ENCODE assay signal across 3 cellular contexts in the genomic region with DNA sequence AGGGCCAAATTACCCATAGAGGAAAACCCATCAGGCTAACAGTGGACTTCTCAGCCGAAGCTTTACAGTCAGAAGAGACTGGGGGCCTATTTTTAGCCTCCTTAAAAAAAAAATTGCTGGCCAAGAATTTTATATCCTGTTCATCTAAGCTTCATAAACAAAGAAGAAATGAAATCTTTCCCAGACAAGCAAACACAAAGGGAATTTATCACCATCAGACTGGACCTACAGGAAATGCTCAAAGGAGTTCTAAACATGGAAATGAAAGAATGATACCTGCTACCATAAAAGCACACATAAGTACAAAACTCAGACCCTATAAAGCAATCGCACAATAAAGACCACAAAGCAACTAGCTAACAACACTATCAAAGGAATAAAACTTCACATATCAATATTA.
TF ChIP-seq lines count a peak whose summit lies in the region.

No MANE protein-coding gene starts in this region.

TF ChIP-seq in HepG2, 621 proteins besides CTCF, POLR2A, EP300 and RAD21:
- TF ChIP-seq ZNF337 (CRISPR knock-in tag; IDR thresholded peaks at IDR 0.05; ENCODE audit: borderline replicate concordance, low read depth) (peak; percentile 99; the same call in 1 of the 2 replicates), ZNF24 (IDR thresholded peaks at IDR 0.05) (peak; percentile 92), ZNF749 (CRISPR knock-in tag; IDR thresholded peaks at IDR 0.05; ENCODE audit: borderline replicate concordance) (no peak)

TF ChIP-seq in HEK293, 187 proteins besides CTCF, POLR2A, EP300 and RAD21:
- TF ChIP-seq, protein P1, sequence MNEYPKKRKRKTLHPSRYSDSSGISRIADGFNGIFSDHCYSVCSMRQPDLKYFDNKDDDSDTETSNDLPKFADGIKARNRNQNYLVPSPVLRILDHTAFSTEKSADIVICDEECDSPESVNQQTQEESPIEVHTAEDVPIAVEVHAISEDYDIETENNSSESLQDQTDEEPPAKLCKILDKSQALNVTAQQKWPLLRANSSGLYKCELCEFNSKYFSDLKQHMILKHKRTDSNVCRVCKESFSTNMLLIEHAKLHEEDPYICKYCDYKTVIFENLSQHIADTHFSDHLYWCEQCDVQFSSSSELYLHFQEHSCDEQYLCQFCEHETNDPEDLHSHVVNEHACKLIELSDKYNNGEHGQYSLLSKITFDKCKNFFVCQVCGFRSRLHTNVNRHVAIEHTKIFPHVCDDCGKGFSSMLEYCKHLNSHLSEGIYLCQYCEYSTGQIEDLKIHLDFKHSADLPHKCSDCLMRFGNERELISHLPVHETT (tag by site-specific recombination; IDR thresholded peaks at IDR 0.05), result 0 out of 2 replicates have a peak, but pooled peaks have one; percentile 21
- TF ChIP-seq, protein P2, sequence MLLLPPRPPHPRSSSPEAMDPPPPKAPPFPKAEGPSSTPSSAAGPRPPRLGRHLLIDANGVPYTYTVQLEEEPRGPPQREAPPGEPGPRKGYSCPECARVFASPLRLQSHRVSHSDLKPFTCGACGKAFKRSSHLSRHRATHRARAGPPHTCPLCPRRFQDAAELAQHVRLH (tag by site-specific recombination; IDR thresholded peaks at IDR 0.05), result no peak
- TF ChIP-seq, protein P3, sequence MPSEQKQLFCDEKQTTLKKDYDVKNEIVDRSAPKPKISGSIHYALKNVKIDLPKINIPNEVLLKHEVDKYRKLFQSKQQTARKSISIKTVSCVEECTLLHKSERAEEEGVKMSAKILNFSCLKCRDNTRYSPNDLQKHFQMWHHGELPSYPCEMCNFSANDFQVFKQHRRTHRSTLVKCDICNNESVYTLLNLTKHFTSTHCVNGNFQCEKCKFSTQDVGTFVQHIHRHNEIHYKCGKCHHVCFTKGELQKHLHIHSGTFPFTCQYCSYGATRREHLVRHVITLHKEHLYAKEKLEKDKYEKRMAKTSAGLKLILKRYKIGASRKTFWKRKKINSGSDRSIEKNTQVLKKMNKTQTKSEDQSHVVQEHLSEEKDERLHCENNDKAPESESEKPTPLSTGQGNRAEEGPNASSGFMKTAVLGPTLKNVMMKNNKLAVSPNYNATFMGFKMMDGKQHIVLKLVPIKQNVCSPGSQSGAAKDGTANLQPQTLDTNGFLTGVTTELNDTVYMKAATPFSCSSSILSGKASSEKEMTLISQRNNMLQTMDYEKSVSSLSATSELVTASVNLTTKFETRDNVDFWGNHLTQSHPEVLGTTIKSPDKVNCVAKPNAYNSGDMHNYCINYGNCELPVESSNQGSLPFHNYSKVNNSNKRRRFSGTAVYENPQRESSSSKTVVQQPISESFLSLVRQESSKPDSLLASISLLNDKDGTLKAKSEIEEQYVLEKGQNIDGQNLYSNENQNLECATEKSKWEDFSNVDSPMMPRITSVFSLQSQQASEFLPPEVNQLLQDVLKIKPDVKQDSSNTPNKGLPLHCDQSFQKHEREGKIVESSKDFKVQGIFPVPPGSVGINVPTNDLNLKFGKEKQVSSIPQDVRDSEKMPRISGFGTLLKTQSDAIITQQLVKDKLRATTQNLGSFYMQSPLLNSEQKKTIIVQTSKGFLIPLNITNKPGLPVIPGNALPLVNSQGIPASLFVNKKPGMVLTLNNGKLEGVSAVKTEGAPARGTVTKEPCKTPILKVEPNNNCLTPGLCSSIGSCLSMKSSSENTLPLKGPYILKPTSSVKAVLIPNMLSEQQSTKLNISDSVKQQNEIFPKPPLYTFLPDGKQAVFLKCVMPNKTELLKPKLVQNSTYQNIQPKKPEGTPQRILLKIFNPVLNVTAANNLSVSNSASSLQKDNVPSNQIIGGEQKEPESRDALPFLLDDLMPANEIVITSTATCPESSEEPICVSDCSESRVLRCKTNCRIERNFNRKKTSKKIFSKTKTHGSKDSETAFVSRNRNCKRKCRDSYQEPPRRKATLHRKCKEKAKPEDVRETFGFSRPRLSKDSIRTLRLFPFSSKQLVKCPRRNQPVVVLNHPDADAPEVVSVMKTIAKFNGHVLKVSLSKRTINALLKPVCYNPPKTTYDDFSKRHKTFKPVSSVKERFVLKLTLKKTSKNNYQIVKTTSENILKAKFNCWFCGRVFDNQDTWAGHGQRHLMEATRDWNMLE (tag by site-specific recombination; conservative IDR thresholded peaks at IDR 0.05; ENCODE audit: low read depth), result peak; percentile 43; the same call in 1 of the 2 replicates
- 0 out of 2 replicates have a peak, but pooled peaks have one; percentile 57 for TF ChIP-seq ZNF626 (tag by site-specific recombination; IDR thresholded peaks at IDR 0.05)
- no peak for TF ChIP-seq ZNF350 (tag by site-specific recombination; IDR thresholded peaks at IDR 0.05)
- peak; percentile 43 for TF ChIP-seq ZNF510 (tag by site-specific recombination; IDR thresholded peaks at IDR 0.05; ENCODE audit: insufficient replicate concordance)
- peak; percentile 78 for TF ChIP-seq ZNF529 (tag by site-specific recombination; IDR thresholded peaks at IDR 0.05; ENCODE audit: insufficient replicate concordance)
- peak; percentile 74; the same call in 1 of the 2 replicates for TF ChIP-seq ZNF24 (tag by site-specific recombination; IDR thresholded peaks at IDR 0.05)
- TF ChIP-seq, protein P4, sequence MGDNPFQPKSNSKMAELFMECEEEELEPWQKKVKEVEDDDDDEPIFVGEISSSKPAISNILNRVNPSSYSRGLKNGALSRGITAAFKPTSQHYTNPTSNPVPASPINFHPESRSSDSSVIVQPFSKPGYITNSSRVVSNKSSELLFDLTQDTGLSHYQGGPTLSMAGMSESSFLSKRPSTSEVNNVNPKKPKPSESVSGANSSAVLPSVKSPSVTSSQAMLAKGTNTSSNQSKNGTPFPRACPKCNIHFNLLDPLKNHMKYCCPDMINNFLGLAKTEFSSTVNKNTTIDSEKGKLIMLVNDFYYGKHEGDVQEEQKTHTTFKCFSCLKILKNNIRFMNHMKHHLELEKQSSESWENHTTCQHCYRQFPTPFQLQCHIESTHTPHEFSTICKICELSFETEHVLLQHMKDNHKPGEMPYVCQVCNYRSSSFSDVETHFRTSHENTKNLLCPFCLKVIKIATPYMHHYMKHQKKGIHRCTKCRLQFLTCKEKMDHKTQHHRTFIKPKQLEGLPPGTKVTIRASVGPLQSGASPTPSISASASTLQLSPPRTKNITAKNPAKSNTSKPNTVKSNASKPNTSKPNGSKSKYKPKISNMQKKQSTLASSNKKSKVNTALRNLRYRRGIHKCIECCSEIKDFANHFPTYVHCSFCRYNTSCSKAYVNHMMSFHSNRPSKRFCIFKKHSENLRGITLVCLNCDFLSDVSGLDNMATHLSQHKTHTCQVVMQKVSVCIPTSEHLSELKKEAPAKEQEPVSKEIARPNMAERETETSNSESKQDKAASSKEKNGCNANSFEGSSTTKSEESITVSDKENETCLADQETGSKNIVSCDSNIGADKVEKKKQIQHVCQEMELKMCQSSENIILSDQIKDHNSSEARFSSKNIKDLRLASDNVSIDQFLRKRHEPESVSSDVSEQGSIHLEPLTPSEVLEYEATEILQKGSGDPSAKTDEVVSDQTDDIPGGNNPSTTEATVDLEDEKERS (tag by site-specific recombination; IDR thresholded peaks at IDR 0.05), result peak; percentile 83; the same call in 1 of the 2 replicates
- TF ChIP-seq ZNF311 (tag by site-specific recombination; IDR thresholded peaks at IDR 0.05; ENCODE audit: borderline replicate concordance), result no peak
- TF ChIP-seq SETDB1 (IDR thresholded peaks at IDR 0.05; ENCODE audit: insufficient read length, low read length), result peak; percentile 97
- no peak for TF ChIP-seq ZNF404 (tag by site-specific recombination; IDR thresholded peaks at IDR 0.05)
- no peak for TF ChIP-seq ZNF366 (tag by site-specific recombination; conservative IDR thresholded peaks at IDR 0.05)
- no peak for TF ChIP-seq ZNF221 (tag by site-specific recombination; IDR thresholded peaks at IDR 0.05; ENCODE audit: borderline replicate concordance)
- TF ChIP-seq ZNF184 (tag by site-specific recombination; IDR thresholded peaks at IDR 0.05), result 0 out of 2 replicates have a peak, but pooled peaks have one; percentile 20

TF ChIP-seq in K562, 482 proteins besides CTCF, POLR2A, EP300 and RAD21 (continues in another document):
- no peak for TF ChIP-seq GATA2 (CRISPR knock-in tag; IDR thresholded peaks at IDR 0.05)
- peak; percentile 91 for TF ChIP-seq ZNF24 (IDR thresholded peaks at IDR 0.05)
- no peak for TF ChIP-seq CHCHD3 (CRISPR knock-in tag; IDR thresholded peaks at IDR 0.05)
- no peak for TF ChIP-seq NFIX (CRISPR knock-in tag; IDR thresholded peaks at IDR 0.05; ENCODE audit: low read depth)
- no peak for TF ChIP-seq CHD2 (IDR thresholded peaks at IDR 0.05; ENCODE audit: low read depth, low read length)
- no peak for TF ChIP-seq MCM3 (IDR thresholded peaks at IDR 0.05)
- no peak for TF ChIP-seq PRMT5 (CRISPR knock-in tag; IDR thresholded peaks at IDR 0.05)
- no peak for TF ChIP-seq MCM7 (IDR thresholded peaks at IDR 0.05)
- no peak for TF ChIP-seq CSDE1 (IDR thresholded peaks at IDR 0.05)
- no peak for TF ChIP-seq ZNF316 (IDR thresholded peaks at IDR 0.05)
- TF ChIP-seq RUNX1 (IDR thresholded peaks at IDR 0.05; ENCODE audit: low read depth), result no peak
- no peak for TF ChIP-seq SRF (CRISPR knock-in tag; IDR thresholded peaks at IDR 0.05)
- no peak for TF ChIP-seq ETV1 (tag; conservative IDR thresholded peaks at IDR 0.05; ENCODE audit: low read depth)
- TF ChIP-seq POLR2B (IDR thresholded peaks at IDR 0.05; ENCODE audit: low read depth, partially characterized antibody), result no peak
- TF ChIP-seq, protein P5, sequence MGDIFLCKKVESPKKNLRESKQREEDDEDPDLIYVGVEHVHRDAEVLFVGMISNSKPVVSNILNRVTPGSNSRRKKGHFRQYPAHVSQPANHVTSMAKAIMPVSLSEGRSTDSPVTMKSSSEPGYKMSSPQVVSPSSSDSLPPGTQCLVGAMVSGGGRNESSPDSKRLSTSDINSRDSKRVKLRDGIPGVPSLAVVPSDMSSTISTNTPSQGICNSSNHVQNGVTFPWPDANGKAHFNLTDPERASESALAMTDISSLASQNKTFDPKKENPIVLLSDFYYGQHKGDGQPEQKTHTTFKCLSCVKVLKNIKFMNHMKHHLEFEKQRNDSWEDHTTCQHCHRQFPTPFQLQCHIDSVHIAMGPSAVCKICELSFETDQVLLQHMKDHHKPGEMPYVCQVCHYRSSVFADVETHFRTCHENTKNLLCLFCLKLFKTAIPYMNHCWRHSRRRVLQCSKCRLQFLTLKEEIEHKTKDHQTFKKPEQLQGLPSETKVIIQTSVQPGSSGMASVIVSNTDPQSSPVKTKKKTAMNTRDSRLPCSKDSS (IDR thresholded peaks at IDR 0.05; ENCODE audit: low read depth, partially characterized antibody), result peak; percentile 49
- TF ChIP-seq, protein P6, sequence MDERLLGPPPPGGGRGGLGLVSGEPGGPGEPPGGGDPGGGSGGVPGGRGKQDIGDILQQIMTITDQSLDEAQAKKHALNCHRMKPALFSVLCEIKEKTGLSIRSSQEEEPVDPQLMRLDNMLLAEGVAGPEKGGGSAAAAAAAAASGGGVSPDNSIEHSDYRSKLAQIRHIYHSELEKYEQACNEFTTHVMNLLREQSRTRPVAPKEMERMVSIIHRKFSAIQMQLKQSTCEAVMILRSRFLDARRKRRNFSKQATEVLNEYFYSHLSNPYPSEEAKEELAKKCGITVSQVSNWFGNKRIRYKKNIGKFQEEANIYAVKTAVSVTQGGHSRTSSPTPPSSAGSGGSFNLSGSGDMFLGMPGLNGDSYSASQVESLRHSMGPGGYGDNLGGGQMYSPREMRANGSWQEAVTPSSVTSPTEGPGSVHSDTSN (CRISPR knock-in tag; IDR thresholded peaks at IDR 0.05; ENCODE audit: low read depth), result no peak
- TF ChIP-seq, protein P6 (tag; conservative IDR thresholded peaks at IDR 0.05; ENCODE audit: low read depth), result no peak
- peak in 1 of 2 experiments; percentile 34; a peak in 2 of 4 replicates for TF ChIP-seq TRIM24 (IDR thresholded peaks at IDR 0.05)
- TF ChIP-seq FOXA3 (CRISPR knock-in tag; conservative IDR thresholded peaks at IDR 0.05 in 1 of 2, IDR thresholded peaks at IDR 0.05 in 1 of 2), result no peak
- no peak for TF ChIP-seq SPI1 (IDR thresholded peaks at IDR 0.05; ENCODE audit: borderline replicate concordance, low read depth, low read length)
- 0 out of 2 replicates have a peak, but pooled peaks have one; percentile 49 for TF ChIP-seq MEF2D (tag; conservative IDR thresholded peaks at IDR 0.05; ENCODE audit: low read depth)
- TF ChIP-seq, protein P7, sequence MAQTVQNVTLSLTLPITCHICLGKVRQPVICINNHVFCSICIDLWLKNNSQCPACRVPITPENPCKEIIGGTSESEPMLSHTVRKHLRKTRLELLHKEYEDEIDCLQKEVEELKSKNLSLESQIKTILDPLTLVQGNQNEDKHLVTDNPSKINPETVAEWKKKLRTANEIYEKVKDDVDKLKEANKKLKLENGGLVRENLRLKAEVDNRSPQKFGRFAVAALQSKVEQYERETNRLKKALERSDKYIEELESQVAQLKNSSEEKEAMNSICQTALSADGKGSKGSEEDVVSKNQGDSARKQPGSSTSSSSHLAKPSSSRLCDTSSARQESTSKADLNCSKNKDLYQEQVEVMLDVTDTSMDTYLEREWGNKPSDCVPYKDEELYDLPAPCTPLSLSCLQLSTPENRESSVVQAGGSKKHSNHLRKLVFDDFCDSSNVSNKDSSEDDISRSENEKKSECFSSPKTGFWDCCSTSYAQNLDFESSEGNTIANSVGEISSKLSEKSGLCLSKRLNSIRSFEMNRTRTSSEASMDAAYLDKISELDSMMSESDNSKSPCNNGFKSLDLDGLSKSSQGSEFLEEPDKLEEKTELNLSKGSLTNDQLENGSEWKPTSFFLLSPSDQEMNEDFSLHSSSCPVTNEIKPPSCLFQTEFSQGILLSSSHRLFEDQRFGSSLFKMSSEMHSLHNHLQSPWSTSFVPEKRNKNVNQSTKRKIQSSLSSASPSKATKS (CRISPR knock-in tag; IDR thresholded peaks at IDR 0.05), result no peak
- TF ChIP-seq U2AF1 (optimal IDR thresholded peaks at IDR 0.05; ENCODE audit: low read depth, low read length), result no peak
- TF ChIP-seq TGIF2 (CRISPR knock-in tag; IDR thresholded peaks at IDR 0.05), result no peak
- TF ChIP-seq ZNF124 (CRISPR knock-in tag; IDR thresholded peaks at IDR 0.05), result no peak
- TF ChIP-seq TAF15 (IDR thresholded peaks at IDR 0.05; ENCODE audit: low read depth, low read length), result no peak
- TF ChIP-seq EHMT2 (IDR thresholded peaks at IDR 0.05), result 0 out of 2 replicates have a peak, but pooled peaks have one; percentile 28
- peak; percentile 58; the same call in 1 of the 2 replicates for TF ChIP-seq TRIM28 (IDR thresholded peaks at IDR 0.05)
- TF ChIP-seq NCOA6 (IDR thresholded peaks at IDR 0.05), result no peak
- TF ChIP-seq KLF1 (tag; IDR thresholded peaks at IDR 0.05), result no peak
- TF ChIP-seq CBX2 (IDR thresholded peaks at IDR 0.05; ENCODE audit: insufficient read depth, low read length, poor library complexity, severe bottlenecking), result no peak
- TF ChIP-seq, protein P8, sequence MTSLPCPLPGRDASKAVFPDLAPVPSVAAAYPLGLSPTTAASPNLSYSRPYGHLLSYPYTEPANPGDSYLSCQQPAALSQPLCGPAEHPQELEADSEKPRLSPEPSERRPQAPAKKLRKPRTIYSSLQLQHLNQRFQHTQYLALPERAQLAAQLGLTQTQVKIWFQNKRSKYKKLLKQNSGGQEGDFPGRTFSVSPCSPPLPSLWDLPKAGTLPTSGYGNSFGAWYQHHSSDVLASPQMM (CRISPR knock-in tag; IDR thresholded peaks at IDR 0.05), result no peak
- TF ChIP-seq ZFP36 (IDR thresholded peaks at IDR 0.05; ENCODE audit: low read depth, low read length, partially characterized antibody), result no peak
